Comparison of ENCODE assay signal across 23 cellular contexts in genomic region chr9:120768870-120769269, GRCh38. TPM values are rescaled to one million over a fixed set of nuclear protein-coding genes. Genes with fewer than 3 reads are reported as not detected.
A peak's percentile ranks its signal among the peaks of the same experiment; 100 is the strongest.
DNase-seq lines count a peak whose midpoint lies in the region; ATAC-seq, FAIRE-seq and TF ChIP-seq lines count a peak whose summit lies in the region.
"Had no signal": no experiment of that assay in that cellular context is flagged by ENCODE, and none has a peak within 500 bp of the region (broad histone marks: within the 10 kb centered on the region; RNA-seq: fewer than 3 reads in every experiment).

No MANE protein-coding gene starts in this region.

- H3K4me1 ChIP-seq in RWPE2 (ENCODE audit: insufficient read depth, poor library complexity, severe bottlenecking) = peaks cover 13% of the 10 kb centered on the region
- H3K4me1 ChIP-seq in K562 (replicated peaks in 1 of 2; ENCODE audit: control insufficient read depth in 2 of 2, insufficient read depth in 2 of 2, low read length in 2 of 2) = peaks cover 12 to 34% of the 10 kb centered on the region in 2 experiments
- H3K4me1 ChIP-seq: breast epithelium had no signal

- no peaks in the 10 kb centered on the region for H3K9me3 Mint-ChIP-seq in activated naive CD8-positive, alpha-beta T cell treated with anti-CD3 and anti-CD28 coated beads, Interleukin-2, amount 10 ng/mL, durations not matched to agents 7 days and 5 days
- H3K9me3 Mint-ChIP-seq in activated naive CD8-positive, alpha-beta T cell treated with anti-CD3 and anti-CD28 coated beads, Interleukin-2, amount 50 U/mL, for 24 hours = no peaks in the 10 kb centered on the region
- H3K9me3 Mint-ChIP-seq in stimulated activated effector memory CD8-positive, alpha-beta T cell treated with anti-CD3 and anti-CD28 coated beads, Interleukin-12 subunit alpha, Interleukin-12 subunit beta, amount 100 ng/mL, for 72 hours = no peaks in the 10 kb centered on the region

- H3K36me3 Mint-ChIP-seq in activated naive CD8-positive, alpha-beta T cell treated with anti-CD3 and anti-CD28 coated beads, Interleukin-2, amount 10 ng/mL, durations not matched to agents 7 days and 5 days = peaks cover 49% of the 10 kb centered on the region
- H3K36me3 Mint-ChIP-seq in activated naive CD8-positive, alpha-beta T cell treated with anti-CD3 and anti-CD28 coated beads, Interleukin-2, amount 50 U/mL, for 24 hours (ENCODE audit: low read depth) = peaks cover 48% of the 10 kb centered on the region
- H3K36me3 Mint-ChIP-seq in stimulated activated effector memory CD8-positive, alpha-beta T cell treated with anti-CD3 and anti-CD28 coated beads, Interleukin-12 subunit alpha, Interleukin-12 subunit beta, amount 100 ng/mL, for 72 hours = peaks cover 100% of the 10 kb centered on the region

- no peak for DNase-seq in activated naive CD8-positive, alpha-beta T cell treated with anti-CD3 and anti-CD28 coated beads, Interleukin-2, amount 10 ng/mL, durations not matched to agents 7 days and 5 days
- DNase-seq in activated naive CD8-positive, alpha-beta T cell treated with anti-CD3 and anti-CD28 coated beads, Interleukin-2, amount 50 U/mL, for 24 hours = no peak
- DNase-seq in RWPE2 (ENCODE audit: low spot score) (no peak), K562 (ENCODE audit: extremely low read depth in 1 of 4, low spot score in 3 of 4) (no peak)
- DNase-seq in stimulated activated effector memory CD8-positive, alpha-beta T cell treated with anti-CD3 and anti-CD28 coated beads, Interleukin-12 subunit alpha, Interleukin-12 subunit beta, amount 100 ng/mL, for 72 hours (ENCODE audit: low spot score in 2 of 2) = no peak
- DNase-seq: activated CD4-positive, alpha-beta T cell treated with anti-CD3 and anti-CD28 coated beads for 36 hours; activated CD8-positive, alpha-beta memory T cell treated with anti-CD3 and anti-CD28 coated beads, Interleukin-2, amount 50 U/mL, for 48 hours; amniotic stem cell; DND-41; effector memory CD4-positive, alpha-beta T cell; erythroblast; HCEC 1CT; heart left ventricle; SK-N-SH; trophoblast cell had no signal

- H3K4me3 Mint-ChIP-seq in activated naive CD8-positive, alpha-beta T cell treated with anti-CD3 and anti-CD28 coated beads, Interleukin-2, amount 10 ng/mL, durations not matched to agents 7 days and 5 days = no peak overlapping the region
- no peak overlapping the region for H3K4me3 Mint-ChIP-seq in activated naive CD8-positive, alpha-beta T cell treated with anti-CD3 and anti-CD28 coated beads, Interleukin-2, amount 50 U/mL, for 24 hours
- H3K4me3 Mint-ChIP-seq in stimulated activated effector memory CD8-positive, alpha-beta T cell treated with anti-CD3 and anti-CD28 coated beads, Interleukin-12 subunit alpha, Interleukin-12 subunit beta, amount 100 ng/mL, for 72 hours = no peak overlapping the region
- H3K4me3 Mint-ChIP-seq: activated CD4-positive, alpha-beta T cell treated with anti-CD3 and anti-CD28 coated beads for 36 hours; CD14-positive monocyte had no signal

- in situ Hi-C loops in K562 (cut with MboI) = no loop called here

- BruUV-seq in K562 (replicated peaks; lab: Mats Ljungman, UMichigan) = no TSS peak

- H3K27me3 Mint-ChIP-seq in activated naive CD8-positive, alpha-beta T cell treated with anti-CD3 and anti-CD28 coated beads, Interleukin-2, amount 10 ng/mL, durations not matched to agents 7 days and 5 days = no peaks in the 10 kb centered on the region
- H3K27me3 Mint-ChIP-seq in activated naive CD8-positive, alpha-beta T cell treated with anti-CD3 and anti-CD28 coated beads, Interleukin-2, amount 50 U/mL, for 24 hours = no peaks in the 10 kb centered on the region
- H3K27me3 Mint-ChIP-seq: activated CD4-positive, alpha-beta T cell treated with anti-CD3 and anti-CD28 coated beads for 36 hours had no signal

- ATAC-seq in activated naive CD8-positive, alpha-beta T cell treated with anti-CD3 and anti-CD28 coated beads, Interleukin-2, amount 10 ng/mL, durations not matched to agents 7 days and 5 days (ENCODE audit: low read depth) = peak; percentile 82
- no peak for ATAC-seq in activated naive CD8-positive, alpha-beta T cell treated with anti-CD3 and anti-CD28 coated beads, Interleukin-2, amount 50 U/mL, for 24 hours
- ATAC-seq in RWPE2 (ENCODE audit: low read depth) = 0 out of 3 replicates have a peak, but pooled peaks have one; percentile 21
- no peak for ATAC-seq in K562
- peak; percentile 67 for ATAC-seq in stimulated activated effector memory CD8-positive, alpha-beta T cell treated with anti-CD3 and anti-CD28 coated beads, Interleukin-12 subunit alpha, Interleukin-12 subunit beta, amount 100 ng/mL, for 72 hours
- ATAC-seq in HG03025 (IDR thresholded peaks at IDR 0.05; ENCODE audit: low FRiP score, unreplicated experiment) = no peak
- ATAC-seq in GM18868 (IDR thresholded peaks at IDR 0.05; ENCODE audit: unreplicated experiment) = no peak
- ATAC-seq: activated CD4-positive, alpha-beta T cell treated with anti-CD3 and anti-CD28 coated beads for 36 hours; heart left ventricle had no signal

- no peak for TF ChIP-seq POLR2A in K562 (conservative IDR thresholded peaks at IDR 0.05)

- H3K27ac ChIP-seq in RWPE2 (ENCODE audit: poor library complexity, severe bottlenecking) (peak overlapping the region; percentile 29), K562 (ENCODE audit: extremely low read depth, low read depth, low read length) (no peak overlapping the region)
- H3K27ac ChIP-seq: breast epithelium, coronary artery, heart left ventricle, parathyroid adenoma, RWPE1 had no signal

- H3K9me3 ChIP-seq in RWPE2 (ENCODE audit: severe bottlenecking) (no peaks in the 10 kb centered on the region), K562 (replicated peaks; ENCODE audit: control insufficient read depth, insufficient read depth, low read depth, low read length) (no peaks in the 10 kb centered on the region)
- H3K9me3 ChIP-seq: breast epithelium, heart left ventricle, SK-N-SH had no signal

- no peaks in the 10 kb centered on the region for H3K9me1 ChIP-seq in K562 (ENCODE audit: control insufficient read depth, insufficient read depth, low read length)

- POLR2A ChIA-PET in activated naive CD8-positive, alpha-beta T cell treated with anti-CD3 and anti-CD28 coated beads, Interleukin-2, amount 10 ng/mL, durations not matched to agents 7 days and 5 days (lab: Charles Lee) = interaction anchor here (0.6 to 1.8 kb wide), 3 partner anchors 9 to 78 kb away, joined by 4 to 10 read pairs (median 4); partner anchors contain the start of gene FBXW2
- POLR2A ChIA-PET in K562 (lab: Yijun Ruan, JAX) = interaction anchor here (1.0 kb wide), 1 partner anchor 73 kb away, joined by 4 read pairs; the partner anchor contains the start of gene PSMD5

- TF ChIP-seq CTCF in RWPE2 (IDR thresholded peaks at IDR 0.05; ENCODE audit: poor library complexity, severe bottlenecking) (no peak), K562 (IDR thresholded peaks at IDR 0.05 in 2 of 3, conservative IDR thresholded peaks at IDR 0.05 in 1 of 3; ENCODE audit: insufficient read depth in 2 of 3, low read depth in 1 of 3, low read length in 3 of 3) (no peak)

- no peak overlapping the region for H3K9ac ChIP-seq in K562 (ENCODE audit: insufficient read depth in 1 of 2, low read depth in 2 of 2, low read length in 2 of 2)
- H3K9ac ChIP-seq: parathyroid adenoma, SK-N-SH had no signal

- H3K4me3 ChIP-seq in RWPE2 (ENCODE audit: severe bottlenecking) = no peak overlapping the region
- no peak overlapping the region for H3K4me3 ChIP-seq in K562
- H3K4me3 ChIP-seq: breast epithelium, coronary artery, heart left ventricle, lung had no signal

- no peak overlapping the region for H2AFZ ChIP-seq in K562 (ENCODE audit: low read depth, low read length)
- H2AFZ ChIP-seq: parathyroid adenoma had no signal

- H3K27ac Mint-ChIP-seq in activated naive CD8-positive, alpha-beta T cell treated with anti-CD3 and anti-CD28 coated beads, Interleukin-2, amount 10 ng/mL, durations not matched to agents 7 days and 5 days = peak overlapping the region; percentile 70
- H3K27ac Mint-ChIP-seq in activated naive CD8-positive, alpha-beta T cell treated with anti-CD3 and anti-CD28 coated beads, Interleukin-2, amount 50 U/mL, for 24 hours = no peak overlapping the region
- no peak overlapping the region for H3K27ac Mint-ChIP-seq in stimulated activated effector memory CD8-positive, alpha-beta T cell treated with anti-CD3 and anti-CD28 coated beads, Interleukin-12 subunit alpha, Interleukin-12 subunit beta, amount 100 ng/mL, for 72 hours

- peaks cover 42% of the 10 kb centered on the region for H3K4me1 Mint-ChIP-seq in activated naive CD8-positive, alpha-beta T cell treated with anti-CD3 and anti-CD28 coated beads, Interleukin-2, amount 10 ng/mL, durations not matched to agents 7 days and 5 days
- H3K4me1 Mint-ChIP-seq in activated naive CD8-positive, alpha-beta T cell treated with anti-CD3 and anti-CD28 coated beads, Interleukin-2, amount 50 U/mL, for 24 hours = peaks cover 6% of the 10 kb centered on the region
- peaks cover 13% of the 10 kb centered on the region for H3K4me1 Mint-ChIP-seq in stimulated activated effector memory CD8-positive, alpha-beta T cell treated with anti-CD3 and anti-CD28 coated beads, Interleukin-12 subunit alpha, Interleukin-12 subunit beta, amount 100 ng/mL, for 72 hours

- no peak for TF ChIP-seq RAD21 in K562 (CRISPR knock-in tag; conservative IDR thresholded peaks at IDR 0.05 in 1 of 2, IDR thresholded peaks at IDR 0.05 in 1 of 2)

- no peak for TF ChIP-seq EP300 in K562 (IDR thresholded peaks at IDR 0.05; ENCODE audit: low read length)

- FAIRE-seq in K562 (lab: Jason Lieb, UNC) = peak; percentile 54

- CTCF ChIA-PET in K562 (lab: Yijun Ruan, JAX; ENCODE audit: low intra/inter-chr PET ratio) = no interaction called here

- no peak overlapping the region for H3K4me2 ChIP-seq in K562 (ENCODE audit: insufficient read depth, low read length)
- H3K4me2 ChIP-seq: SK-N-SH had no signal

- intact Hi-C loops in K562 (cut with micrococcal nuclease) = loop anchor here (5.0 kb wide), 1 partner anchor 73 kb away; the partner anchor contains the start of gene PSMD5

- WGBS in K562 (ENCODE audit: insufficient coverage, low coverage, missing lambda C conversion rate) = 73% methylated on average over 1 of the region's 1 CpG

- H4K20me1 ChIP-seq in K562 (replicated peaks; ENCODE audit: control insufficient read depth, insufficient read depth, low read length) = no peaks in the 10 kb centered on the region

- H3K36me3 ChIP-seq in RWPE2 (ENCODE audit: low read depth) = peaks cover 82% of the 10 kb centered on the region
- H3K36me3 ChIP-seq in K562 (ENCODE audit: control insufficient read depth, insufficient read depth, low read length) = peaks cover 78% of the 10 kb centered on the region

- H3K79me2 ChIP-seq in K562 (ENCODE audit: control insufficient read depth, insufficient read depth, low read length) = peaks cover 13% of the 10 kb centered on the region; the same call in 2 of the 3 replicates
- H3K79me2 ChIP-seq: parathyroid adenoma had no signal

- H3K27me3 ChIP-seq in RWPE2 (ENCODE audit: insufficient read depth, poor library complexity, severe bottlenecking) = no peaks in the 10 kb centered on the region
- no peaks in the 10 kb centered on the region for H3K27me3 ChIP-seq in K562 (ENCODE audit: control insufficient read depth in 2 of 2, insufficient read depth in 2 of 2, low read length in 2 of 2)
- H3K27me3 ChIP-seq: breast epithelium, heart left ventricle had no signal

RNA-seq across cellular contexts. Expression of gene FBXW2, which starts 24.3 kb away (rescaled TPM):
- total RNA-seq in activated naive CD8-positive, alpha-beta T cell treated with anti-CD3 and anti-CD28 coated beads, Interleukin-2, amount 10 ng/mL, durations not matched to agents 7 days and 5 days = 10 to 100 TPM; 80.5 to 87.8 TPM
- total RNA-seq in K562 (2011; cell fraction: chromatin; rRNA removed; ENCODE audit: low replicate concordance) = 68.9 and 132 TPM in 2 replicates
- 44.0 and 45.8 TPM in 2 replicates for total RNA-seq in K562 (2011; cell fraction: nucleolus; rRNA removed)
- 87.5 and 126 TPM in 2 replicates for total RNA-seq in K562 (2011; cell fraction: nucleoplasm; rRNA removed)
- total RNA-seq in K562 (2014; rRNA removed) (24.5 and 26.8 TPM in 2 replicates), K562 (2014; rRNA removed; fragmentation: Illumina TruSeq; extraction: Trizol) (31.3 and 35.6 TPM in 2 replicates), K562 (2015; rRNA removed; fragmentation: Illumina TruSeq; extraction: Trizol) (27.6 and 28.1 TPM in 2 replicates), K562 (2021) (46.7 and 50.0 TPM in 2 replicates)
- polyA plus RNA-seq in K562 (2011; rRNA removed) (50.2 and 57.8 TPM in 2 replicates), K562 (2014; fragmentation: Illumina TruSeq; extraction: Trizol) (28.0 and 29.9 TPM in 2 replicates), K562 (2014; fragmentation: Nextera tagmentation; extraction: Ambion mirVana) (1 to 10 TPM; 2.5 to 2.9 TPM), K562 (2014; rRNA removed) (40.6 and 46.9 TPM in 2 replicates)
- polyA plus RNA-seq in K562 (2011; cell fraction: cytosol; rRNA removed) = 24.2 and 45.4 TPM in 2 replicates
- polyA plus RNA-seq in K562 (2011; cell fraction: nucleus; rRNA removed) = 52.8 and 54.2 TPM in 2 replicates
- polyA plus RNA-seq in K562 (2012) = 14.4 and 22.9 TPM in 2 replicates
- 72.2 and 86.8 TPM in 2 replicates for polyA minus RNA-seq in K562 (2011; rRNA and poly(A)+ RNA removed)
- polyA minus RNA-seq in K562 (2011; cell fraction: cytosol; rRNA and poly(A)+ RNA removed) = 17.1 and 20.9 TPM in 2 replicates
- 35.3 and 73.3 TPM in 2 replicates for polyA minus RNA-seq in K562 (2011; cell fraction: nucleus; rRNA and poly(A)+ RNA removed)

RNA-seq across cellular contexts. Expression of gene MEGF9, which starts 54.6 kb away (rescaled TPM):
- 10 to 100 TPM; 10.3 to 11.0 TPM for total RNA-seq in activated naive CD8-positive, alpha-beta T cell treated with anti-CD3 and anti-CD28 coated beads, Interleukin-2, amount 10 ng/mL, durations not matched to agents 7 days and 5 days
- total RNA-seq in K562 (2011; cell fraction: chromatin; rRNA removed; ENCODE audit: low replicate concordance) = 2.3 and 4.4 TPM in 2 replicates
- 2.2 and 3.2 TPM in 2 replicates for total RNA-seq in K562 (2011; cell fraction: nucleolus; rRNA removed)
- total RNA-seq in K562 (2011; cell fraction: nucleoplasm; rRNA removed) = 5.2 and 10.3 TPM in 2 replicates
- total RNA-seq in K562 (2014; rRNA removed) = 3.3 and 3.7 TPM in 2 replicates
- 5.7 and 5.8 TPM in 2 replicates for total RNA-seq in K562 (2014; rRNA removed; fragmentation: Illumina TruSeq; extraction: Trizol)
- total RNA-seq in K562 (2015; rRNA removed; fragmentation: Illumina TruSeq; extraction: Trizol) = 4.3 TPM in 2 replicates
- total RNA-seq in K562 (2021) = 5.2 TPM in 2 replicates
- 2.5 and 3.8 TPM in 2 replicates for polyA plus RNA-seq in K562 (2011; rRNA removed)
- 1.4 and 1.9 TPM in 2 replicates for polyA plus RNA-seq in K562 (2011; cell fraction: cytosol; rRNA removed)
- 0.86 and 0.88 TPM in 2 replicates for polyA plus RNA-seq in K562 (2011; cell fraction: nucleus; rRNA removed)
- polyA plus RNA-seq in K562 (2012) = 4.4 and 5.3 TPM in 2 replicates
- polyA plus RNA-seq in K562 (2014; fragmentation: Illumina TruSeq; extraction: Trizol) = 5.6 and 6.2 TPM in 2 replicates
- polyA plus RNA-seq in K562 (2014; fragmentation: Nextera tagmentation; extraction: Ambion mirVana) = 1 to 10 TPM; 2.1 to 2.3 TPM
- 3.5 TPM in 2 replicates for polyA plus RNA-seq in K562 (2014; rRNA removed)
- polyA minus RNA-seq in K562 (2011; rRNA and poly(A)+ RNA removed) = 4.6 and 5.8 TPM in 2 replicates
- 3.9 and 4.0 TPM in 2 replicates for polyA minus RNA-seq in K562 (2011; cell fraction: cytosol; rRNA and poly(A)+ RNA removed)
- polyA minus RNA-seq in K562 (2011; cell fraction: nucleus; rRNA and poly(A)+ RNA removed) = 0.81 and 1.1 TPM in 2 replicates

Comparison
In these comparisons a context has a peak if more than half of its experiments do, and no peak if none do; other contexts are left out.
1. ATAC-seq: peak in activated naive CD8-positive, alpha-beta T cell treated with anti-CD3 and anti-CD28 coated beads, Interleukin-2, amount 10 ng/mL, durations not matched to agents 7 days and 5 days (single experiment), RWPE2 (single experiment) and stimulated activated effector memory CD8-positive, alpha-beta T cell treated with anti-CD3 and anti-CD28 coated beads, Interleukin-12 subunit alpha, Interleukin-12 subunit beta, amount 100 ng/mL, for 72 hours (single experiment); none in activated naive CD8-positive, alpha-beta T cell treated with anti-CD3 and anti-CD28 coated beads, Interleukin-2, amount 50 U/mL, for 24 hours (single experiment), K562 (single experiment), HG03025 (single experiment) and GM18868 (single experiment).